In genomic region chr2:120465989-120466703, GRCh38 we compare ENCODE assay signal across 14 cellular contexts.
DNase-seq lines count a peak whose midpoint lies in the region; ATAC-seq and TF ChIP-seq lines count a peak whose summit lies in the region.
"Had no signal": no experiment of that assay in that cellular context is flagged by ENCODE, and none has a peak within 500 bp of the region (broad histone marks: within the 10 kb centered on the region; RNA-seq: fewer than 3 reads in every experiment).

No MANE protein-coding gene starts in this region.

- no peak overlapping the region for H3K27ac ChIP-seq in lower lobe of right lung
- H3K27ac ChIP-seq: esophagus squamous epithelium, transverse colon had no signal

- H3K36me3 ChIP-seq in lower lobe of right lung, result no peaks in the 10 kb centered on the region
- H3K36me3 ChIP-seq: esophagus squamous epithelium, transverse colon had no signal

- H3K9me3 ChIP-seq in lower lobe of right lung, result no peaks in the 10 kb centered on the region
- H3K9me3 ChIP-seq: esophagus squamous epithelium, transverse colon had no signal

- H3K27me3 Mint-ChIP-seq in natural killer cell treated with Interleukin-12 subunit alpha and Interleukin-12 subunit beta and Interleukin-15 and Interleukin-18, amount 100 ng/mL, for 72 hours, result peaks cover 0 to 2% of the 10 kb centered on the region in 2 donors
- H3K27me3 Mint-ChIP-seq in natural killer cell (ENCODE audit: low read depth in 2 of 2), result peaks cover 0 to 2% of the 10 kb centered on the region in 2 donors
- H3K27me3 Mint-ChIP-seq in WTC11 (ENCODE audit: low read depth), result peaks cover 100% of the 10 kb centered on the region

- CTCF ChIA-PET in WTC11 (lab: Charles Lee), result interaction anchor here (0.6 to 3.7 kb wide), 26 partner anchors 21 to 662 kb away, joined by 3 to 22 read pairs (median 4); no protein-coding TSS in a partner anchor

- POLR2A ChIA-PET in WTC11 (lab: Charles Lee), result interaction anchor here (0.5 to 1.5 kb wide), 5 partner anchors 61 to 609 kb away, joined by 3 to 7 read pairs (median 5); no protein-coding TSS in a partner anchor

- intact Hi-C loops in natural killer cell (cut with micrococcal nuclease), result no loop called here
- intact Hi-C loops in lower lobe of right lung (cut with DNase I), result no loop called here
- intact Hi-C loops in head of caudate nucleus (cut with DNase I), result no loop called here

- H3K27ac Mint-ChIP-seq in natural killer cell treated with Interleukin-12 subunit alpha and Interleukin-12 subunit beta and Interleukin-15 and Interleukin-18, amount 100 ng/mL, for 72 hours, result no peak overlapping the region
- H3K27ac Mint-ChIP-seq in natural killer cell, result no peak overlapping the region
- no peak overlapping the region for H3K27ac Mint-ChIP-seq in WTC11
- no peak overlapping the region for H3K27ac Mint-ChIP-seq in stimulated activated effector memory CD8-positive, alpha-beta T cell treated with anti-CD3 and anti-CD28 coated beads, Interleukin-12 subunit alpha, Interleukin-12 subunit beta, amount 100 ng/mL, for 72 hours

- peak; percentile 29 for DNase-seq in natural killer cell treated with Interleukin-12 subunit alpha and Interleukin-12 subunit beta and Interleukin-15 and Interleukin-18, amount 100 ng/mL, for 72 hours (ENCODE audit: low spot score)
- no peak for DNase-seq in natural killer cell
- peak; percentile 81 for DNase-seq in WTC11 (ENCODE audit: low spot score)
- DNase-seq in lower lobe of right lung, result peak; percentile 45
- DNase-seq in head of caudate nucleus, result no peak
- DNase-seq in stimulated activated effector memory CD8-positive, alpha-beta T cell treated with anti-CD3 and anti-CD28 coated beads, Interleukin-12 subunit alpha, Interleukin-12 subunit beta, amount 100 ng/mL, for 72 hours (ENCODE audit: low spot score in 2 of 2), result no peak
- no peak for DNase-seq in SKM-1 treated with dmso at 0.1 percent for 144 hours (lab: John Stamatoyannopoulos, UW; ENCODE audit: unreplicated experiment)
- DNase-seq: activated CD8-positive, alpha-beta memory T cell treated with anti-CD3 and anti-CD28 coated beads for 24 hours; esophagus squamous epithelium; KBM-7; NCI-H2029 treated with DMSO at 0.1 percent for 48 hours; transverse colon had no signal

- no peak for TF ChIP-seq CTCF in natural killer cell (IDR thresholded peaks at IDR 0.05)
- no peak for TF ChIP-seq CTCF in WTC11 (IDR thresholded peaks at IDR 0.05)
- no peak for TF ChIP-seq CTCF in lower lobe of right lung (IDR thresholded peaks at IDR 0.05)

- peaks cover 31% of the 10 kb centered on the region for H3K4me1 ChIP-seq in lower lobe of right lung

- H3K9me3 Mint-ChIP-seq in natural killer cell treated with Interleukin-12 subunit alpha and Interleukin-12 subunit beta and Interleukin-15 and Interleukin-18, amount 100 ng/mL, for 72 hours, result no peaks in the 10 kb centered on the region
- H3K9me3 Mint-ChIP-seq in natural killer cell, result no peaks in the 10 kb centered on the region
- no peaks in the 10 kb centered on the region for H3K9me3 Mint-ChIP-seq in WTC11
- H3K9me3 Mint-ChIP-seq in stimulated activated effector memory CD8-positive, alpha-beta T cell treated with anti-CD3 and anti-CD28 coated beads, Interleukin-12 subunit alpha, Interleukin-12 subunit beta, amount 100 ng/mL, for 72 hours, result no peaks in the 10 kb centered on the region
- H3K9me3 Mint-ChIP-seq: central memory CD8-positive, alpha-beta T cell had no signal

- no peaks in the 10 kb centered on the region for H3K27me3 ChIP-seq in lower lobe of right lung (ENCODE audit: low read depth)

- H3K4me1 Mint-ChIP-seq in natural killer cell treated with Interleukin-12 subunit alpha and Interleukin-12 subunit beta and Interleukin-15 and Interleukin-18, amount 100 ng/mL, for 72 hours (ENCODE audit: low read depth in 2 of 2), result no peaks in the 10 kb centered on the region
- H3K4me1 Mint-ChIP-seq in natural killer cell (no peaks in the 10 kb centered on the region), WTC11 (peaks cover 15% of the 10 kb centered on the region)
- no peaks in the 10 kb centered on the region for H3K4me1 Mint-ChIP-seq in stimulated activated effector memory CD8-positive, alpha-beta T cell treated with anti-CD3 and anti-CD28 coated beads, Interleukin-12 subunit alpha, Interleukin-12 subunit beta, amount 100 ng/mL, for 72 hours
- H3K4me1 Mint-ChIP-seq: central memory CD8-positive, alpha-beta T cell had no signal

- no peaks in the 10 kb centered on the region for H3K36me3 Mint-ChIP-seq in natural killer cell treated with Interleukin-12 subunit alpha and Interleukin-12 subunit beta and Interleukin-15 and Interleukin-18, amount 100 ng/mL, for 72 hours
- H3K36me3 Mint-ChIP-seq in natural killer cell, result no peaks in the 10 kb centered on the region
- H3K36me3 Mint-ChIP-seq in WTC11, result no peaks in the 10 kb centered on the region
- no peaks in the 10 kb centered on the region for H3K36me3 Mint-ChIP-seq in stimulated activated effector memory CD8-positive, alpha-beta T cell treated with anti-CD3 and anti-CD28 coated beads, Interleukin-12 subunit alpha, Interleukin-12 subunit beta, amount 100 ng/mL, for 72 hours

- no peak for ATAC-seq in natural killer cell treated with Interleukin-12 subunit alpha and Interleukin-12 subunit beta and Interleukin-15 and Interleukin-18, amount 100 ng/mL, for 72 hours
- no peak for ATAC-seq in natural killer cell
- ATAC-seq in WTC11, result peak; percentile 88
- ATAC-seq in lower lobe of right lung, result no peak
- no peak for ATAC-seq in stimulated activated effector memory CD8-positive, alpha-beta T cell treated with anti-CD3 and anti-CD28 coated beads, Interleukin-12 subunit alpha, Interleukin-12 subunit beta, amount 100 ng/mL, for 72 hours
- ATAC-seq in GM21423 (IDR thresholded peaks at IDR 0.05; ENCODE audit: unreplicated experiment), result no peak

- H3K4me3 ChIP-seq in lower lobe of right lung, result no peak overlapping the region
- H3K4me3 ChIP-seq: esophagus squamous epithelium, transverse colon had no signal

- H3K4me3 Mint-ChIP-seq in natural killer cell treated with Interleukin-12 subunit alpha and Interleukin-12 subunit beta and Interleukin-15 and Interleukin-18, amount 100 ng/mL, for 72 hours, result no peak overlapping the region
- H3K4me3 Mint-ChIP-seq in natural killer cell (no peak overlapping the region), WTC11 (peak overlapping the region; percentile 53)
- H3K4me3 Mint-ChIP-seq in stimulated activated effector memory CD8-positive, alpha-beta T cell treated with anti-CD3 and anti-CD28 coated beads, Interleukin-12 subunit alpha, Interleukin-12 subunit beta, amount 100 ng/mL, for 72 hours, result no peak overlapping the region
- H3K4me3 Mint-ChIP-seq: central memory CD8-positive, alpha-beta T cell had no signal

TF ChIP-seq in WTC11, 78 proteins besides CTCF, POLR2A, EP300 and RAD21 (continues in another document):
- no peak for TF ChIP-seq ZNF416 (CRISPR knock-in tag; IDR thresholded peaks at IDR 0.05)
- no peak for TF ChIP-seq PRRX2 (CRISPR knock-in tag; IDR thresholded peaks at IDR 0.05)
- no peak for TF ChIP-seq HMGXB4 (CRISPR knock-in tag; IDR thresholded peaks at IDR 0.05)
- no peak for TF ChIP-seq CBFB (CRISPR knock-in tag; IDR thresholded peaks at IDR 0.05; ENCODE audit: low read depth)
- TF ChIP-seq ZNF423 (CRISPR knock-in tag; IDR thresholded peaks at IDR 0.05), result peak; percentile 96
- TF ChIP-seq ZBTB43 (CRISPR knock-in tag; IDR thresholded peaks at IDR 0.05), result no peak; the same call in 1 of the 2 replicates
- TF ChIP-seq MLX (CRISPR knock-in tag; IDR thresholded peaks at IDR 0.05), result no peak
- peak; percentile 78; the same call in 1 of the 2 replicates for TF ChIP-seq FOXP1 (CRISPR knock-in tag; IDR thresholded peaks at IDR 0.05; ENCODE audit: borderline replicate concordance)
- no peak for TF ChIP-seq ELF4 (CRISPR knock-in tag; IDR thresholded peaks at IDR 0.05; ENCODE audit: low read depth)
- no peak for TF ChIP-seq KAT7 (CRISPR knock-in tag; IDR thresholded peaks at IDR 0.05; ENCODE audit: borderline replicate concordance)
- no peak for TF ChIP-seq ZMAT4 (CRISPR knock-in tag; IDR thresholded peaks at IDR 0.05)

Comparison
In these comparisons a context has a peak if more than half of its experiments do, and no peak if none do; other contexts are left out.
1. DNase-seq: peak in natural killer cell treated with Interleukin-12 subunit alpha and Interleukin-12 subunit beta and Interleukin-15 and Interleukin-18, amount 100 ng/mL, for 72 hours (single experiment), WTC11 (single experiment) and lower lobe of right lung (single experiment); none in natural killer cell (single experiment), head of caudate nucleus (0 of 42), stimulated activated effector memory CD8-positive, alpha-beta T cell treated with anti-CD3 and anti-CD28 coated beads, Interleukin-12 subunit alpha, Interleukin-12 subunit beta, amount 100 ng/mL, for 72 hours (0 of 2) and SKM-1 treated with dmso at 0.1 percent for 144 hours (single experiment).